ENCODE assay signal across 1 cellular context in genomic region chr4:4658051-4658450, GRCh38.
TF ChIP-seq lines count a peak whose summit lies in the region.

No MANE protein-coding gene starts in this region.

TF ChIP-seq in HCT116, 20 proteins besides CTCF, POLR2A, EP300 and RAD21 (continued from another document):
- TF ChIP-seq, protein P1, sequence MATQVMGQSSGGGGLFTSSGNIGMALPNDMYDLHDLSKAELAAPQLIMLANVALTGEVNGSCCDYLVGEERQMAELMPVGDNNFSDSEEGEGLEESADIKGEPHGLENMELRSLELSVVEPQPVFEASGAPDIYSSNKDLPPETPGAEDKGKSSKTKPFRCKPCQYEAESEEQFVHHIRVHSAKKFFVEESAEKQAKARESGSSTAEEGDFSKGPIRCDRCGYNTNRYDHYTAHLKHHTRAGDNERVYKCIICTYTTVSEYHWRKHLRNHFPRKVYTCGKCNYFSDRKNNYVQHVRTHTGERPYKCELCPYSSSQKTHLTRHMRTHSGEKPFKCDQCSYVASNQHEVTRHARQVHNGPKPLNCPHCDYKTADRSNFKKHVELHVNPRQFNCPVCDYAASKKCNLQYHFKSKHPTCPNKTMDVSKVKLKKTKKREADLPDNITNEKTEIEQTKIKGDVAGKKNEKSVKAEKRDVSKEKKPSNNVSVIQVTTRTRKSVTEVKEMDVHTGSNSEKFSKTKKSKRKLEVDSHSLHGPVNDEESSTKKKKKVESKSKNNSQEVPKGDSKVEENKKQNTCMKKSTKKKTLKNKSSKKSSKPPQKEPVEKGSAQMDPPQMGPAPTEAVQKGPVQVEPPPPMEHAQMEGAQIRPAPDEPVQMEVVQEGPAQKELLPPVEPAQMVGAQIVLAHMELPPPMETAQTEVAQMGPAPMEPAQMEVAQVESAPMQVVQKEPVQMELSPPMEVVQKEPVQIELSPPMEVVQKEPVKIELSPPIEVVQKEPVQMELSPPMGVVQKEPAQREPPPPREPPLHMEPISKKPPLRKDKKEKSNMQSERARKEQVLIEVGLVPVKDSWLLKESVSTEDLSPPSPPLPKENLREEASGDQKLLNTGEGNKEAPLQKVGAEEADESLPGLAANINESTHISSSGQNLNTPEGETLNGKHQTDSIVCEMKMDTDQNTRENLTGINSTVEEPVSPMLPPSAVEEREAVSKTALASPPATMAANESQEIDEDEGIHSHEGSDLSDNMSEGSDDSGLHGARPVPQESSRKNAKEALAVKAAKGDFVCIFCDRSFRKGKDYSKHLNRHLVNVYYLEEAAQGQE (IDR thresholded peaks at IDR 0.05; ENCODE audit: low read depth), result no peak
- TF ChIP-seq ZNF274 (IDR thresholded peaks at IDR 0.05; ENCODE audit: low read depth, low read length) (no peak), JUND (IDR thresholded peaks at IDR 0.05) (peak; percentile 67), MAX (IDR thresholded peaks at IDR 0.05) (peak; percentile 40; the same call in 1 of the 2 replicates), POLR2AphosphoS5 (IDR thresholded peaks at IDR 0.05; ENCODE audit: low read depth, low read length) (peak; percentile 52; the same call in 1 of the 2 replicates), EZH2phosphoT487 (IDR thresholded peaks at IDR 0.05; ENCODE audit: borderline replicate concordance) (no peak), YY1 (IDR thresholded peaks at IDR 0.05; ENCODE audit: extremely low read depth, insufficient replicate concordance, low read depth, low read length) (no peak), ATF3 (IDR thresholded peaks at IDR 0.05) (no peak), ZFX (IDR thresholded peaks at IDR 0.05) (no peak), EGR1 (IDR thresholded peaks at IDR 0.05; ENCODE audit: low read depth) (no peak), SIN3A (IDR thresholded peaks at IDR 0.05; ENCODE audit: low read depth) (no peak), ZBTB33 (IDR thresholded peaks at IDR 0.05; ENCODE audit: extremely low read depth, insufficient replicate concordance, low read length) (no peak)
